1 cellular context compared by ENCODE assay signal in the genomic region with DNA sequence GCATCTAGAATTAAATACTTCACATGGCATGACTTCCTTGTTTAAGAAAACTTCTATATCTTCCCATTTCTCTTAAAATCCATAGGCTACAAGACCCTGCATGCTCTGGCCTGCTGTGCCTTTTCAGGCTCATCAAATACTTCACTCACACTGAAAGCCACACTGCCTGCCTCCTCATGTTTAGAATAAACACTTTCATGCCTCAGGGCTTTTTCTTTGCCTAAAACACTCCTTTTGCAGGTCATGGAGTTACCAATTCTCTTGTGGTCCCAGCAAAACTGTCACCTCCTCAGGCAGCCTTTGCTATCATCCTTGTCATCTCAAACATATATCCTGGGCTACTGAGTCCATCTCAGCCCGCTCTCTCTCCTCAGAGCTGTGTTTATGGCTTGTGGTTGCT.
TF ChIP-seq lines count a peak whose summit lies in the region.

No MANE protein-coding gene starts in this region.

TF ChIP-seq in SK-N-SH, 30 proteins besides CTCF, POLR2A, EP300 and RAD21 (continued from another document):
- TF ChIP-seq USF2 (IDR thresholded peaks at IDR 0.05; ENCODE audit: borderline replicate concordance, low read depth, low read length) (no peak), JUND (IDR thresholded peaks at IDR 0.05) (no peak), EZH2phosphoT487 (IDR thresholded peaks at IDR 0.05; ENCODE audit: borderline replicate concordance, low read depth) (no peak), SMC3 (IDR thresholded peaks at IDR 0.05; ENCODE audit: low read depth, low read length) (no peak), TEAD4 (IDR thresholded peaks at IDR 0.05; ENCODE audit: borderline replicate concordance, insufficient read depth) (no peak), IRF3 (IDR thresholded peaks at IDR 0.05; ENCODE audit: low read depth, low read length) (no peak), MXI1 (IDR thresholded peaks at IDR 0.05; ENCODE audit: low read depth, low read length) (no peak), USF1 (IDR thresholded peaks at IDR 0.05; ENCODE audit: borderline replicate concordance, low read depth) (no peak), NFIC (IDR thresholded peaks at IDR 0.05; ENCODE audit: borderline replicate concordance) (no peak), RFX5 (IDR thresholded peaks at IDR 0.05; ENCODE audit: low read length) (no peak), TAF1 (IDR thresholded peaks at IDR 0.05; ENCODE audit: borderline replicate concordance, low read depth, low read length) (no peak)
